Comparison of ENCODE assay signal across 18 cellular contexts in genomic region chr7:115585015-115585655, GRCh38.
A peak's percentile ranks its signal among the peaks of the same experiment; 100 is the strongest.
DNase-seq lines count a peak whose midpoint lies in the region; ATAC-seq and TF ChIP-seq lines count a peak whose summit lies in the region.
"Had no signal": no experiment of that assay in that cellular context is flagged by ENCODE, and none has a peak within 500 bp of the region (broad histone marks: within the 10 kb centered on the region; RNA-seq: fewer than 3 reads in every experiment).

No MANE protein-coding gene starts in this region.

- H3K27me3 ChIP-seq in A673 (replicated peaks; ENCODE audit: insufficient read depth, low read depth, low read length, poor library complexity), result peaks cover 4% of the 10 kb centered on the region
- H3K27me3 ChIP-seq: pancreas had no signal

- H3K4me1 ChIP-seq in A673 (ENCODE audit: insufficient read depth, low read length, poor library complexity, severe bottlenecking), result no peaks in the 10 kb centered on the region
- H3K4me1 ChIP-seq: pancreas had no signal

- no peak for ATAC-seq in WTC11
- ATAC-seq: pancreas; stimulated activated naive CD8-positive, alpha-beta T cell treated with anti-CD3 and anti-CD28 coated beads, Interleukin-15, Interleukin-2, amounts not matched to agents 100 U/mL and 50 U/mL, for 24 hours had no signal

- no peaks in the 10 kb centered on the region for H3K9me3 ChIP-seq in A673 (ENCODE audit: low read depth, low read length, poor library complexity, severe bottlenecking)
- H3K9me3 ChIP-seq: pancreas had no signal

- POLR2A ChIA-PET in A673 (lab: Charles Lee; ENCODE audit: low non-redundant PET), result no interaction called here
- POLR2A ChIA-PET in WTC11 (lab: Charles Lee), result no interaction called here

- DNase-seq in A673 (ENCODE audit: low spot score) (peak; percentile 26), Daoy (ENCODE audit: low read depth) (peak; percentile 69), NCI-H69 (lab: John Stamatoyannopoulos, UW) (peak; percentile 82), foreskin fibroblast (peak; percentile 4 to 17), GOT3 (lab: John Stamatoyannopoulos, UW) (no peak), WTC11 (ENCODE audit: low spot score) (no peak)
- DNase-seq in stimulated activated CD4-positive, alpha-beta T cell treated with anti-CD3 and anti-CD28 coated beads, Interleukin-2, amount 100 ng/mL, for 48 hours, result no peak
- no peak for DNase-seq in stimulated activated CD4-positive, alpha-beta T cell treated with anti-CD3 and anti-CD28 coated beads, Interleukin-15, amount 100 ng/mL, for 24 hours
- DNase-seq: activated CD4-positive, alpha-beta T cell treated with anti-CD3 and anti-CD28 coated beads, Interleukin-2, amount 50 U/mL, for 4 hours; activated T-cell treated with anti-CD3 and anti-CD28 coated beads, Interleukin-2, amount 50 U/mL, for 24 hours; DND-41; H7; pancreas; SIG-M5; stimulated activated naive CD8-positive, alpha-beta T cell treated with anti-CD3 and anti-CD28 coated beads, Interleukin-15, Interleukin-2, amounts not matched to agents 100 U/mL and 50 U/mL, for 24 hours; T1000 had no signal

- no peak overlapping the region for H3K27ac Mint-ChIP-seq in WTC11
- H3K27ac Mint-ChIP-seq: activated T-cell treated with anti-CD3 and anti-CD28 coated beads, Interleukin-2, amount 50 U/mL, for 24 hours; IgD-negative memory B cell had no signal

- H3K27ac ChIP-seq in A673 (ENCODE audit: low read depth, low read length, poor library complexity, severe bottlenecking), result no peak overlapping the region
- H3K27ac ChIP-seq: pancreas, skin epidermis had no signal

- intact Hi-C loops in A673 (cut with micrococcal nuclease; ENCODE audit: unreplicated experiment), result no loop called here

- no peaks in the 10 kb centered on the region for H3K27me3 Mint-ChIP-seq in WTC11 (ENCODE audit: low read depth)
- H3K27me3 Mint-ChIP-seq: activated T-cell treated with anti-CD3 and anti-CD28 coated beads, Interleukin-2, amount 50 U/mL, for 24 hours had no signal

- no peaks in the 10 kb centered on the region for H3K36me3 ChIP-seq in A673 (ENCODE audit: insufficient read depth, low read length, poor library complexity, severe bottlenecking)
- H3K36me3 ChIP-seq: pancreas had no signal

- peaks cover 5% of the 10 kb centered on the region; the same call in 1 of the 2 replicates for H3K36me3 Mint-ChIP-seq in WTC11
- H3K36me3 Mint-ChIP-seq: IgD-negative memory B cell had no signal

- TF ChIP-seq CTCF in A673 (conservative IDR thresholded peaks at IDR 0.05; ENCODE audit: low read depth, low read length) (no peak), foreskin fibroblast (IDR thresholded peaks at IDR 0.05; ENCODE audit: low read depth, low read length) (no peak), WTC11 (IDR thresholded peaks at IDR 0.05) (no peak)

- peaks cover 12% of the 10 kb centered on the region for H3K9me3 Mint-ChIP-seq in WTC11
- H3K9me3 Mint-ChIP-seq: IgD-negative memory B cell had no signal

- H3K4me3 Mint-ChIP-seq in WTC11, result no peak overlapping the region
- H3K4me3 Mint-ChIP-seq: activated T-cell treated with anti-CD3 and anti-CD28 coated beads, Interleukin-2, amount 50 U/mL, for 24 hours; IgD-negative memory B cell had no signal

- H3K4me1 Mint-ChIP-seq in WTC11, result peaks cover 13% of the 10 kb centered on the region
- H3K4me1 Mint-ChIP-seq: IgD-negative memory B cell had no signal

- H3K4me3 ChIP-seq in A673 (ENCODE audit: low read depth, low read length, poor library complexity, severe bottlenecking) (no peak overlapping the region), foreskin fibroblast (ENCODE audit: low read depth in 1 of 2, low read length in 2 of 2) (no peak overlapping the region)
- H3K4me3 ChIP-seq: pancreas, skin epidermis had no signal

- no TSS peak for BruUV-seq in A673 (replicated peaks; lab: Mats Ljungman, UMichigan)

- CTCF ChIA-PET in A673 (lab: Charles Lee), result no interaction called here
- CTCF ChIA-PET in WTC11 (lab: Charles Lee), result no interaction called here

TF ChIP-seq in WTC11, 78 proteins besides CTCF, POLR2A, EP300 and RAD21:
- TF ChIP-seq GRHL2 (CRISPR knock-in tag; IDR thresholded peaks at IDR 0.05; ENCODE audit: insufficient replicate concordance, severe bottlenecking), result no peak
- TF ChIP-seq ZBTB21 (CRISPR knock-in tag; IDR thresholded peaks at IDR 0.05; ENCODE audit: borderline replicate concordance), result no peak
- TF ChIP-seq MYBL2 (CRISPR knock-in tag; IDR thresholded peaks at IDR 0.05), result no peak
- TF ChIP-seq ZNF281 (CRISPR knock-in tag; IDR thresholded peaks at IDR 0.05), result no peak
- no peak for TF ChIP-seq RELA (CRISPR knock-in tag; IDR thresholded peaks at IDR 0.05; ENCODE audit: borderline replicate concordance)
- no peak for TF ChIP-seq TEAD4 (CRISPR knock-in tag; IDR thresholded peaks at IDR 0.05)

Comparison
In these comparisons a context has a peak if more than half of its experiments do, and no peak if none do; other contexts are left out.
1. DNase-seq: peak in A673 (single experiment), Daoy (single experiment), NCI-H69 (single experiment) and foreskin fibroblast (2 of 2); none in GOT3 (single experiment), WTC11 (single experiment), stimulated activated CD4-positive, alpha-beta T cell treated with anti-CD3 and anti-CD28 coated beads, Interleukin-2, amount 100 ng/mL, for 48 hours (0 of 2) and stimulated activated CD4-positive, alpha-beta T cell treated with anti-CD3 and anti-CD28 coated beads, Interleukin-15, amount 100 ng/mL, for 24 hours (single experiment).